ENCODE assay signal across 1 cellular context in genomic region chr1:28928306-28928987, GRCh38.
TF ChIP-seq lines count a peak whose summit lies in the region.

No MANE protein-coding gene starts in this region.

TF ChIP-seq in K562, 482 proteins besides CTCF, POLR2A, EP300 and RAD21 (continued from another document and continues in another):
- no peak for TF ChIP-seq CREB3 (tag; conservative IDR thresholded peaks at IDR 0.05; ENCODE audit: low read depth)
- no peak for TF ChIP-seq USF1 (CRISPR knock-in tag; IDR thresholded peaks at IDR 0.05)
- TF ChIP-seq ZFPM2 (CRISPR knock-in tag; IDR thresholded peaks at IDR 0.05): no peak
- no peak for TF ChIP-seq YY1 (IDR thresholded peaks at IDR 0.05; ENCODE audit: borderline replicate concordance in 1 of 3, control insufficient read depth in 1 of 3, extremely low read depth in 1 of 3, insufficient read depth in 3 of 3, insufficient read length in 1 of 3, insufficient replicate concordance in 2 of 3, low read depth in 1 of 3, low read length in 2 of 3)
- TF ChIP-seq ZNF239 (CRISPR knock-in tag; IDR thresholded peaks at IDR 0.05): no peak
- TF ChIP-seq BRD4 (IDR thresholded peaks at IDR 0.05): no peak; the same call in 1 of the 2 replicates
- TF ChIP-seq ZNF766 (CRISPR knock-in tag; conservative IDR thresholded peaks at IDR 0.05): 0 out of 2 replicates have a peak, but pooled peaks have one; percentile 2
- TF ChIP-seq DPF2 (IDR thresholded peaks at IDR 0.05): peak; percentile 77
- no peak for TF ChIP-seq ZNF263 (CRISPR knock-in tag; IDR thresholded peaks at IDR 0.05; ENCODE audit: borderline replicate concordance)
- TF ChIP-seq TCF3 (CRISPR knock-in tag; IDR thresholded peaks at IDR 0.05): peak; percentile 53
- no peak for TF ChIP-seq E2F5 (CRISPR knock-in tag; IDR thresholded peaks at IDR 0.05)
- TF ChIP-seq TAF15 (IDR thresholded peaks at IDR 0.05; ENCODE audit: low read depth, low read length): no peak
- TF ChIP-seq SMAD3 (CRISPR knock-in tag; conservative IDR thresholded peaks at IDR 0.05): 0 out of 2 replicates have a peak, but pooled peaks have one; percentile 13
- no peak for TF ChIP-seq CBX5 (IDR thresholded peaks at IDR 0.05; ENCODE audit: borderline replicate concordance, low read depth)
- no peak for TF ChIP-seq GTF2E2 (tag; IDR thresholded peaks at IDR 0.05)
- TF ChIP-seq DDX20 (tag; IDR thresholded peaks at IDR 0.05; ENCODE audit: low read depth): no peak; the same call in 1 of the 2 replicates
- no peak for TF ChIP-seq ZBTB7A (IDR thresholded peaks at IDR 0.05; ENCODE audit: borderline replicate concordance, control insufficient read depth, low read depth, low read length)
- 0 out of 2 replicates have a peak, but pooled peaks have one; percentile 74 for TF ChIP-seq ZNF644 (tag; IDR thresholded peaks at IDR 0.05; ENCODE audit: low read depth)
- TF ChIP-seq RUNX1 (IDR thresholded peaks at IDR 0.05; ENCODE audit: low read depth): no peak
- TF ChIP-seq HDGF (IDR thresholded peaks at IDR 0.05): no peak
- no peak for TF ChIP-seq E2F4 (CRISPR knock-in tag; IDR thresholded peaks at IDR 0.05; ENCODE audit: low read depth)
- TF ChIP-seq SMARCA4 (IDR thresholded peaks at IDR 0.05): peak; percentile 54; the same call in 1 of the 2 replicates
- TF ChIP-seq NCOR1 (IDR thresholded peaks at IDR 0.05): peak; percentile 50
- 0 out of 2 replicates have a peak, but pooled peaks have one; percentile 30 for TF ChIP-seq ZNF165 (CRISPR knock-in tag; IDR thresholded peaks at IDR 0.05; ENCODE audit: borderline replicate concordance)
- no peak for TF ChIP-seq FIP1L1 (IDR thresholded peaks at IDR 0.05; ENCODE audit: low read depth, low read length, poor library complexity, severe bottlenecking)
- peak; percentile 31; the same call in 1 of the 2 replicates for TF ChIP-seq KLF6 (CRISPR knock-in tag; IDR thresholded peaks at IDR 0.05; ENCODE audit: borderline replicate concordance)
- no peak for TF ChIP-seq RREB1 (CRISPR knock-in tag; IDR thresholded peaks at IDR 0.05)
- no peak for TF ChIP-seq RHOXF2B (CRISPR knock-in tag; conservative IDR thresholded peaks at IDR 0.05)
- TF ChIP-seq HMGN3 (IDR thresholded peaks at IDR 0.05; ENCODE audit: borderline replicate concordance, extremely low read depth, insufficient read length, low read depth, low read length): no peak
- no peak for TF ChIP-seq GTF2B (IDR thresholded peaks at IDR 0.05; ENCODE audit: extremely low read depth, insufficient read length)
- peak; percentile 79 for TF ChIP-seq TAL1 (IDR thresholded peaks at IDR 0.05)
- TF ChIP-seq TAF9B (IDR thresholded peaks at IDR 0.05; ENCODE audit: partially characterized antibody): no peak
- no peak for TF ChIP-seq ZBTB34 (CRISPR knock-in tag; IDR thresholded peaks at IDR 0.05)
- TF ChIP-seq SAFB2 (IDR thresholded peaks at IDR 0.05; ENCODE audit: borderline replicate concordance, low read depth, low read length, severe bottlenecking): no peak
- TF ChIP-seq BCL6 (CRISPR knock-in tag; IDR thresholded peaks at IDR 0.05): 0 out of 2 replicates have a peak, but pooled peaks have one; percentile 8
- TF ChIP-seq AFF1 (IDR thresholded peaks at IDR 0.05; ENCODE audit: low read depth in 1 of 2, partially characterized antibody in 2 of 2): no peak
- TF ChIP-seq ELF4 (CRISPR knock-in tag; IDR thresholded peaks at IDR 0.05): no peak
- no peak; the same call in 1 of the 2 replicates for TF ChIP-seq GATA2 (CRISPR knock-in tag; IDR thresholded peaks at IDR 0.05)
- TF ChIP-seq RBM22 (IDR thresholded peaks at IDR 0.05; ENCODE audit: low read depth, low read length, poor library complexity, severe bottlenecking): no peak
- TF ChIP-seq BDP1 (IDR thresholded peaks at IDR 0.05; ENCODE audit: insufficient read depth, insufficient read length): no peak
- 0 out of 2 replicates have a peak, but pooled peaks have one; percentile 11 for TF ChIP-seq FOXM1 (IDR thresholded peaks at IDR 0.05; ENCODE audit: low read depth)
- TF ChIP-seq FOXM1 (CRISPR knock-in tag; IDR thresholded peaks at IDR 0.05; ENCODE audit: low read depth): no peak
- no peak for TF ChIP-seq E4F1 (CRISPR knock-in tag; IDR thresholded peaks at IDR 0.05; ENCODE audit: borderline replicate concordance)
- no peak for TF ChIP-seq PKNOX1 (IDR thresholded peaks at IDR 0.05)
